11 cellular contexts compared by ENCODE assay signal in the genomic region with DNA sequence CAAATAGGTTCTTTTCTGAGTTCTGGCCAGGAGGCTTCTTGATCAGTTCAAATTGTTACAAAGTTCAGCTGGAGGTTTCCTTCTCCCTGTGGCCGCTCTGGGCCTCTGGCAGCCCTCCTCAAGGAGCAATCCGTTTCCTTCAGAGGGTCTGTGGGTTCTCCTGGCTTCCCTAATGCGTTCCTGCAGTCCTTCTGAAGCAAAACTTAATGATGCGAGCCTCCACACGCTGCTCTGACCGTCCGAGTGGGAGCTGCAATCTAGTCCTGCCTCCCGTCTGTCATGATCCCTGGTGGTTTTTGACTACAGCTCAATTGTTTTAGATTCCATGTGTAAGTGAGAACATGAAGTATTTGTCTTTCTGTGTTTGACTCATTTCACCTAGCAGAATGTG. TPM values are rescaled to one million over a fixed set of nuclear protein-coding genes. Genes with fewer than 3 reads are reported as not detected.
A peak's percentile ranks its signal among the peaks of the same experiment; 100 is the strongest.
DNase-seq lines count a peak whose midpoint lies in the region; ATAC-seq, FAIRE-seq and TF ChIP-seq lines count a peak whose summit lies in the region.
"Had no signal": no experiment of that assay in that cellular context is flagged by ENCODE, and none has a peak within 500 bp of the region (broad histone marks: within the 10 kb centered on the region; RNA-seq: fewer than 3 reads in every experiment).

No MANE protein-coding gene starts in this region.

- H2AFZ ChIP-seq in OCI-LY3 (ENCODE audit: low read depth, low read length) (peak overlapping the region; percentile 99), neural progenitor cell (replicated peaks) (peak overlapping the region; percentile 84)

- no peaks in the 10 kb centered on the region for H3K36me3 ChIP-seq in CD8-positive, alpha-beta memory T cell (ENCODE audit: insufficient read depth, low read length)
- no peaks in the 10 kb centered on the region for H3K36me3 ChIP-seq in OCI-LY3 (replicated peaks; ENCODE audit: low read depth, low read length)
- H3K36me3 ChIP-seq in neural progenitor cell: no peaks in the 10 kb centered on the region
- H3K36me3 ChIP-seq: cardiac muscle cell, right atrium auricular region had no signal

- H3F3A ChIP-seq in neural progenitor cell (ENCODE audit: low read depth): peaks cover 9% of the 10 kb centered on the region

- H3K9me3 Mint-ChIP-seq in CD8-positive, alpha-beta memory T cell: peaks cover 0 to 3% (median 0%) of the 10 kb centered on the region in 5 donors
- H3K9me3 Mint-ChIP-seq in chondrocyte (ENCODE audit: low read depth) (no peaks in the 10 kb centered on the region), neural progenitor cell (no peaks in the 10 kb centered on the region)

- ATAC-seq in GM19351 (IDR thresholded peaks at IDR 0.05; ENCODE audit: unreplicated experiment): no peak
- ATAC-seq in HG02973 (IDR thresholded peaks at IDR 0.05; ENCODE audit: unreplicated experiment): no peak

- H3K27me3 Mint-ChIP-seq in CD8-positive, alpha-beta memory T cell: peaks cover 0 to 11% of the 10 kb centered on the region in 2 donors
- peaks cover 11% of the 10 kb centered on the region for H3K27me3 Mint-ChIP-seq in chondrocyte (ENCODE audit: low read depth)
- peaks cover 5% of the 10 kb centered on the region for H3K27me3 Mint-ChIP-seq in neural progenitor cell (ENCODE audit: insufficient read depth, low read depth)

- DNase-seq in CD8-positive, alpha-beta memory T cell: no peak
- DNase-seq in chondrocyte (ENCODE audit: low spot score) (no peak), neural progenitor cell (ENCODE audit: low spot score) (no peak), HK-2 (ENCODE audit: unreplicated experiment) (no peak), D721Med (ENCODE audit: insufficient read length, low spot score) (no peak)

- peak overlapping the region; percentile 75 for H3K4me3 ChIP-seq in CD8-positive, alpha-beta memory T cell (ENCODE audit: low read length)
- H3K4me3 ChIP-seq in OCI-LY3 (ENCODE audit: low read length) (peak overlapping the region; percentile 86), neural progenitor cell (peak overlapping the region; percentile 27)

- peaks cover 6% of the 10 kb centered on the region for H3K4me1 ChIP-seq in CD8-positive, alpha-beta memory T cell (ENCODE audit: insufficient read depth, low read length)
- H3K4me1 ChIP-seq in OCI-LY3 (ENCODE audit: low read length): peaks cover 9% of the 10 kb centered on the region
- no peaks in the 10 kb centered on the region for H3K4me1 ChIP-seq in neural progenitor cell

- no peaks in the 10 kb centered on the region for H3K27me3 ChIP-seq in CD8-positive, alpha-beta memory T cell (ENCODE audit: insufficient read depth, low read length, poor library complexity, severe bottlenecking)
- H3K27me3 ChIP-seq in OCI-LY3 (ENCODE audit: low read depth, low read length) (no peaks in the 10 kb centered on the region; the same call in 1 of the 2 replicates), neural progenitor cell (peaks cover 54% of the 10 kb centered on the region)
- H3K27me3 ChIP-seq: right atrium auricular region had no signal

- H3K9me3 ChIP-seq in CD8-positive, alpha-beta memory T cell (ENCODE audit: low read length): no peaks in the 10 kb centered on the region
- H3K9me3 ChIP-seq in OCI-LY3 (ENCODE audit: insufficient read depth, low read length) (no peaks in the 10 kb centered on the region), neural progenitor cell (ENCODE audit: low read depth) (no peaks in the 10 kb centered on the region)
- H3K9me3 ChIP-seq: right atrium auricular region had no signal

- peak overlapping the region; percentile 67 to 88 (median 82) for H3K4me3 Mint-ChIP-seq in CD8-positive, alpha-beta memory T cell
- H3K4me3 Mint-ChIP-seq in chondrocyte (ENCODE audit: unreplicated experiment) (peak overlapping the region; percentile 77), neural progenitor cell (peak overlapping the region; percentile 71)

- H3K36me3 Mint-ChIP-seq in CD8-positive, alpha-beta memory T cell: no peaks in the 10 kb centered on the region
- H3K36me3 Mint-ChIP-seq in chondrocyte (ENCODE audit: low read depth) (no peaks in the 10 kb centered on the region), neural progenitor cell (no peaks in the 10 kb centered on the region)

- H3K27ac ChIP-seq in CD8-positive, alpha-beta memory T cell (ENCODE audit: low read depth, low read length): no peak overlapping the region
- H3K27ac ChIP-seq in OCI-LY3 (ENCODE audit: low read length) (no peak overlapping the region), neural progenitor cell (no peak overlapping the region)
- H3K27ac ChIP-seq: cardiac muscle cell, right atrium auricular region had no signal

- POLR2A ChIA-PET in CD8-positive, alpha-beta memory T cell (lab: Charles Lee): interaction anchor here (2.0 kb wide), 1 partner anchor 32 kb away, joined by 7 read pairs; a partner anchor contains a TSS

- TF ChIP-seq CTCF in OCI-LY3 (IDR thresholded peaks at IDR 0.05; ENCODE audit: low read depth, low read length) (no peak), chondrocyte (IDR thresholded peaks at IDR 0.05) (no peak), neural progenitor cell (IDR thresholded peaks at IDR 0.05) (no peak), D721Med (IDR thresholded peaks at IDR 0.05; ENCODE audit: insufficient read depth, missing control alignments) (no peak)

- H3K27ac Mint-ChIP-seq in CD8-positive, alpha-beta memory T cell: peak overlapping the region in 3 of 8 donors; percentile 19 to 57 (median 19)
- H3K27ac Mint-ChIP-seq in chondrocyte (ENCODE audit: unreplicated experiment) (no peak overlapping the region), neural progenitor cell (no peak overlapping the region)

- H4K20me1 ChIP-seq in OCI-LY3 (ENCODE audit: insufficient read depth, low read length): no peaks in the 10 kb centered on the region
- no peaks in the 10 kb centered on the region for H4K20me1 ChIP-seq in neural progenitor cell (ENCODE audit: low read depth)

- peaks cover 8 to 11% (median 10%) of the 10 kb centered on the region in 3 donors for H3K4me1 Mint-ChIP-seq in CD8-positive, alpha-beta memory T cell
- H3K4me1 Mint-ChIP-seq in chondrocyte (ENCODE audit: low read depth): peaks cover 9% of the 10 kb centered on the region
- peaks cover 11% of the 10 kb centered on the region for H3K4me1 Mint-ChIP-seq in neural progenitor cell

- no peak for FAIRE-seq in D721Med (lab: Jason Lieb, UNC)

- H3K79me2 ChIP-seq in OCI-LY3 (ENCODE audit: low read length) (no peaks in the 10 kb centered on the region), neural progenitor cell (ENCODE audit: low read depth) (no peaks in the 10 kb centered on the region)

- CTCF ChIA-PET in CD8-positive, alpha-beta memory T cell (lab: Charles Lee): interaction anchor here (0.6 to 6.7 kb wide), 17 partner anchors 9 to 88 kb away, joined by 3 to 60 read pairs (median 5); a partner anchor contains a TSS

- H3K4me2 ChIP-seq in OCI-LY3 (ENCODE audit: low read length): peak overlapping the region; percentile 97
- H3K4me2 ChIP-seq in neural progenitor cell: peak overlapping the region; percentile 58

- H3K9ac ChIP-seq in OCI-LY3 (ENCODE audit: low read length) (peak overlapping the region; percentile 70), neural progenitor cell (no peak overlapping the region)

RNA-seq across cellular contexts. Expression of a gene that starts 8.7 kb away (rescaled TPM):
- total RNA-seq in CD8-positive, alpha-beta memory T cell: not detected
- polyA plus RNA-seq in CD8-positive, alpha-beta memory T cell: not detected
- not detected in 3 replicates for total RNA-seq in chondrocyte
- not detected in 2 replicates for total RNA-seq in neural progenitor cell (ENCODE audit: low replicate concordance)
- total RNA-seq: cardiac muscle cell, G401, right atrium auricular region had no signal
- polyA plus RNA-seq: cardiac muscle cell had no signal

RNA-seq across cellular contexts. Expression of a gene that starts 24.3 kb away (rescaled TPM):
- 1 to 10 TPM; 3.7 to 4.3 TPM for total RNA-seq in CD8-positive, alpha-beta memory T cell
- 0.46 TPM for polyA plus RNA-seq in CD8-positive, alpha-beta memory T cell
- total RNA-seq in chondrocyte (10.8 to 12.1 TPM (median 11.1 TPM) in 3 replicates), neural progenitor cell (ENCODE audit: low replicate concordance) (5.0 and 6.0 TPM in 2 replicates)

RNA-seq across cellular contexts. Expression of a gene that starts 31.2 kb away (rescaled TPM):
- total RNA-seq in CD8-positive, alpha-beta memory T cell: 10 to 100 TPM; 25.3 to 25.4 TPM
- 14.1 TPM for polyA plus RNA-seq in CD8-positive, alpha-beta memory T cell
- total RNA-seq in chondrocyte (17.2 to 18.6 TPM (median 17.4 TPM) in 3 replicates), neural progenitor cell (ENCODE audit: low replicate concordance) (24.2 and 43.4 TPM in 2 replicates)

RNA-seq across cellular contexts. Expression of a gene that starts 39.1 kb away (rescaled TPM):
- not detected for total RNA-seq in CD8-positive, alpha-beta memory T cell
- polyA plus RNA-seq in CD8-positive, alpha-beta memory T cell: not detected
- not detected in 3 replicates for total RNA-seq in chondrocyte
- not detected in 2 replicates for total RNA-seq in neural progenitor cell (ENCODE audit: low replicate concordance)
- total RNA-seq: cardiac muscle cell, G401, right atrium auricular region had no signal
- polyA plus RNA-seq: cardiac muscle cell had no signal

RNA-seq across cellular contexts. Expression of a gene that starts 59.1 kb away (rescaled TPM):
- total RNA-seq in CD8-positive, alpha-beta memory T cell: 1 to 10 TPM; 4.7 to 5.1 TPM
- polyA plus RNA-seq in CD8-positive, alpha-beta memory T cell: 0.64 TPM
- 34.3 to 40.4 TPM (median 39.6 TPM) in 3 replicates for total RNA-seq in chondrocyte
- total RNA-seq in neural progenitor cell (ENCODE audit: low replicate concordance): 5.3 and 26.6 TPM in 2 replicates

Comparison
In these comparisons a context has a peak if more than half of its experiments do, and no peak if none do; other contexts are left out.
1. H3K4me3 ChIP-seq: peak in every context shown above with its lines; median percentile 86 in OCI-LY3; 75 in CD8-positive, alpha-beta memory T cell; 27 in neural progenitor cell.